In genomic region chr5:13250450-13251291, GRCh38 we compare ENCODE assay signal across 10 cellular contexts.
DNase-seq lines count a peak whose midpoint lies in the region; ATAC-seq and TF ChIP-seq lines count a peak whose summit lies in the region.
"Had no signal": no experiment of that assay in that cellular context is flagged by ENCODE, and none has a peak within 500 bp of the region (broad histone marks: within the 10 kb centered on the region; RNA-seq: fewer than 3 reads in every experiment).

No MANE protein-coding gene starts in this region.

- H3K27ac Mint-ChIP-seq in endothelial cell (ENCODE audit: unreplicated experiment): no peak overlapping the region
- H3K27ac Mint-ChIP-seq: memory B cell had no signal

- no peaks in the 10 kb centered on the region for H3K9me3 Mint-ChIP-seq in endothelial cell (ENCODE audit: unreplicated experiment)

- ATAC-seq in GM18909 (IDR thresholded peaks at IDR 0.05; ENCODE audit: poor library complexity, unreplicated experiment): peak; percentile 57
- ATAC-seq in GM19397 (IDR thresholded peaks at IDR 0.05; ENCODE audit: unreplicated experiment): no peak

- TF ChIP-seq CTCF in endothelial cell (IDR thresholded peaks at IDR 0.05; ENCODE audit: unreplicated experiment): peak; percentile 83

- H3K36me3 Mint-ChIP-seq in endothelial cell (ENCODE audit: low read depth, unreplicated experiment): no peaks in the 10 kb centered on the region
- H3K36me3 Mint-ChIP-seq: memory B cell had no signal

- H3K27me3 ChIP-seq in ACC112 (ENCODE audit: insufficient read depth, low read length): no peaks in the 10 kb centered on the region

- no peak overlapping the region for H2AFZ ChIP-seq in ACC112 (ENCODE audit: low read length, unreplicated experiment)

- H3K27ac ChIP-seq in ACC112 (ENCODE audit: low read depth, low read length): peak overlapping the region; percentile 22; the same call in 1 of the 2 replicates

- DNase-seq in M059J (ENCODE audit: low read depth) (peak; percentile 44), endothelial cell (ENCODE audit: low spot score) (no peak), T1000 (lab: John Stamatoyannopoulos, UW) (no peak), dermis blood vessel endothelial cell (no peak), SK-N-DZ (ENCODE audit: low spot score) (no peak)
- DNase-seq: activated CD4-positive, alpha-beta T cell treated with anti-CD3 and anti-CD28 coated beads, Interleukin-2, amount 50 U/mL, for 48 hours had no signal

- H3K36me3 ChIP-seq in ACC112 (ENCODE audit: insufficient read depth, low read length): no peaks in the 10 kb centered on the region

- H3K4me3 Mint-ChIP-seq in endothelial cell (ENCODE audit: unreplicated experiment): no peak overlapping the region
- H3K4me3 Mint-ChIP-seq: memory B cell had no signal

- H3K4me1 ChIP-seq in ACC112 (ENCODE audit: control insufficient read depth, insufficient read depth, low read length, unreplicated experiment): peaks cover 17% of the 10 kb centered on the region

- H3K27me3 Mint-ChIP-seq in endothelial cell (ENCODE audit: unreplicated experiment): no peaks in the 10 kb centered on the region
- H3K27me3 Mint-ChIP-seq: memory B cell had no signal

- H3K79me2 ChIP-seq in ACC112 (ENCODE audit: control insufficient read depth, insufficient read depth, low read length, unreplicated experiment): no peaks in the 10 kb centered on the region

- no peak overlapping the region for H3K4me3 ChIP-seq in ACC112 (ENCODE audit: low read depth, low read length)

- H3K4me1 Mint-ChIP-seq in endothelial cell (ENCODE audit: unreplicated experiment): peaks cover 15% of the 10 kb centered on the region
- H3K4me1 Mint-ChIP-seq: memory B cell had no signal
